In genomic region chr5:143054480-143054941, GRCh38 we compare ENCODE assay signal across 1 cellular context.
TF ChIP-seq lines count a peak whose summit lies in the region.

No MANE protein-coding gene starts in this region.

TF ChIP-seq in GM23338, 12 proteins besides CTCF, POLR2A, EP300 and RAD21 (continued from another document):
- TF ChIP-seq, protein P1, sequence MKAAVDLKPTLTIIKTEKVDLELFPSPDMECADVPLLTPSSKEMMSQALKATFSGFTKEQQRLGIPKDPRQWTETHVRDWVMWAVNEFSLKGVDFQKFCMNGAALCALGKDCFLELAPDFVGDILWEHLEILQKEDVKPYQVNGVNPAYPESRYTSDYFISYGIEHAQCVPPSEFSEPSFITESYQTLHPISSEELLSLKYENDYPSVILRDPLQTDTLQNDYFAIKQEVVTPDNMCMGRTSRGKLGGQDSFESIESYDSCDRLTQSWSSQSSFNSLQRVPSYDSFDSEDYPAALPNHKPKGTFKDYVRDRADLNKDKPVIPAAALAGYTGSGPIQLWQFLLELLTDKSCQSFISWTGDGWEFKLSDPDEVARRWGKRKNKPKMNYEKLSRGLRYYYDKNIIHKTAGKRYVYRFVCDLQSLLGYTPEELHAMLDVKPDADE (IDR thresholded peaks at IDR 0.05), result no peak
- TF ChIP-seq ZNF331 (CRISPR knock-in tag; IDR thresholded peaks at IDR 0.05; ENCODE audit: low read depth) (no peak), JUNB (IDR thresholded peaks at IDR 0.05; ENCODE audit: unreplicated experiment) (no peak), POLR2AphosphoS5 (IDR thresholded peaks at IDR 0.05; ENCODE audit: low read depth) (no peak)
TF ChIP-seq in GM23338: peak in this region for 0.
